ENCODE assay signal across 19 cellular contexts in the genomic region with DNA sequence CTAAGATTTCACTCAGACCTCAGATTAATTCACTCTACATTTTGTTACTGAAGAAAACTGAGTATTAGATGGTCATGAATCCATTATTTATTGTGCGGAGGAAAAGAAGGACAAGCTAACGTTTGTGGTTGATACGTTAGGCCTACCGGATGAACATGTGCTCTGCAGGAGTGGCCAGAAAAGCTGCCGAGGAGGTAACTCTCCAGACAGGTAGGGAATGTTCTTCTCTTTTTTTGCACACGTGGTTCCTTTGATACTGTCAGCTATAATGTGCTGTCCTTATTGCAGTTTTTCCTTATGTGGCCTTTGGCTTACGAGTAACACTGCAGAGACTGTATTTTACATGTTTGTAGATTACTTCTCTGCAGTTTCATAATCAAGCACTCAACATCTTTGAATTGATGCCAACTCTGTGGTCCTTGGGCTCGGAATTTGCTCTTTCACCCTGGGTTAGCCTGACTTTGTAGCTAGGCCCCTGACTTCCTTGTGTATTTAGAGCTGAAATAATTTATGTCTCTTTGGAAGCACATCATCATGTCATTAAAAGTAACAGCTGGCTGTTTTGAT. TPM values are rescaled to one million over a fixed set of nuclear protein-coding genes. Genes with fewer than 3 reads are reported as not detected.
A peak's percentile ranks its signal among the peaks of the same experiment; 100 is the strongest.
DNase-seq lines count a peak whose midpoint lies in the region; ATAC-seq lines count a peak whose summit lies in the region.
"Had no signal": no experiment of that assay in that cellular context is flagged by ENCODE, and none has a peak within 500 bp of the region (broad histone marks: within the 10 kb centered on the region; RNA-seq: fewer than 3 reads in every experiment).

No MANE protein-coding gene starts in this region.

- no peaks in the 10 kb centered on the region for H3K9me3 ChIP-seq in SK-N-MC (ENCODE audit: low read depth, low read length)
- H3K9me3 ChIP-seq: ascending aorta, BLaER1, esophagus muscularis mucosa, HAP-1, MG63, tibial artery had no signal

- peaks cover 89% of the 10 kb centered on the region for H3K36me3 ChIP-seq in SK-N-MC (ENCODE audit: insufficient read depth, low read length)

- no peak overlapping the region for H3K9ac ChIP-seq in SK-N-MC (ENCODE audit: insufficient read length)
- H3K9ac ChIP-seq: BLaER1 had no signal

- DNase-seq in EH (ENCODE audit: low read depth) (peak; percentile 46), SK-N-MC (ENCODE audit: low read depth, low spot score) (no peak), fibroblast of peridontal ligament (ENCODE audit: extremely low read depth) (peak; percentile 15), myocyte (ENCODE audit: low read depth) (peak; percentile 33), NCI-H2107 (lab: John Stamatoyannopoulos, UW) (no peak)
- DNase-seq: activated effector memory CD4-positive, alpha-beta T cell treated with anti-CD3 and anti-CD28 coated beads, Interleukin-2, amount 50 U/mL, for 16 hours; MG63; NCI-H1930; tibial artery had no signal

- no peak overlapping the region for H3K4me3 ChIP-seq in SK-N-MC
- H3K4me3 ChIP-seq: ascending aorta, BLaER1, dorsolateral prefrontal cortex, esophagus muscularis mucosa, HAP-1, hepatocyte, MG63, tibial artery had no signal

- peak overlapping the region; percentile 34 for H3K27ac ChIP-seq in SK-N-MC
- H3K27ac ChIP-seq: ascending aorta, BLaER1, dorsolateral prefrontal cortex, esophagus muscularis mucosa, hepatocyte, tibial artery, VCaP had no signal

- ATAC-seq in HG03460 (IDR thresholded peaks at IDR 0.05; ENCODE audit: unreplicated experiment) (no peak), HG02571 (IDR thresholded peaks at IDR 0.05; ENCODE audit: unreplicated experiment) (no peak)
- ATAC-seq: Panc1 had no signal

RNA-seq across cellular contexts. Expression of a gene that starts 13.6 kb away (rescaled TPM):
- total RNA-seq in myocyte, result 22.9 and 24.7 TPM in 2 replicates
- 10.6 TPM for polyA plus RNA-seq in myocyte (2012)

Comparison
In these comparisons a context has a peak if more than half of its experiments do, and no peak if none do; other contexts are left out.
1. DNase-seq: peak in EH (single experiment), fibroblast of peridontal ligament (single experiment) and myocyte (single experiment); none in SK-N-MC (single experiment) and NCI-H2107 (single experiment).